1 cellular context compared by ENCODE assay signal in the genomic region with DNA sequence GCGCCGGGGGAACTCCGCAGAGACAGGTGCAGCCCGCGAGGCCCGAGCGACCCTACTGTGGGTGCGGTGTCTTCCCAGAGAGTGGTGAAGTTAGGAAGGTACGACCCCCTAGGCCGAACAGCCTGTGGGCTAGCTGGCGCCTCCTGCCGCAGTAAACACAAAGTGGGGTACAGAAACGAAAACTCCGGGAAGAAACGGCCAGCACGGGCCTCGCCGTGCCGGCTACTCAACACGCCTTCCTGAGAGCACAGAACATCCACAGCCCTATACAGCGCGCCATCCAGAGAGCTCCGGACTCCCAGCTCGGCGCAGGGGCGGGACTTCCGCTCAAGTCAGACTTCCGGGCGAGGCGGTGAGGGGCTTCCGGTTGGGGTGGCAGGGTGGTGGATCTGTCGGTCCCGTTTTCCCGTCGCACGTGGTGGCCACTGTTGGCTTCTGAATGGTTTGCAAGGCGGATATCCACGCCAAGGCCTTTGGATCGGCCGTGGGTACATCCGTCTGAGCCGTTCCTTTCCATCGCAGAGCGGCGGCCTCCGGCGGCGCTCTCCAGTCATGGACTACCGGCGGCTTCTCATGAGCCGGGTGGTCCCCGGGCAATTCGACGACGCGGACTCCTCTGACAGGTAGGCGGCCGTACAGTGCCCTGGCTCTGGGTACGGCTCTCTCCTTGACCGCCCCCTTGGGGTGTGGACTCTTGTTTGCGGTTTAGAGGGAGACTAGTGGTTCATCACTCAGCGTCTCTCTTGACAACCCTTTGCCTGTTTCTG.
TF ChIP-seq lines count a peak whose summit lies in the region.

A gene (minus strand): TSS at position 292 of the 767 bp plus-strand sequence. CDS start 2,569 bp downstream, outside the sequence.
A gene (plus strand): TSS at position 358 of the 767 bp plus-strand sequence. CDS start 195 bp downstream, at position 553.

TF ChIP-seq in K562, 482 proteins besides CTCF, POLR2A, EP300 and RAD21 (continued from another document and continues in another):
- TF ChIP-seq, protein P1, sequence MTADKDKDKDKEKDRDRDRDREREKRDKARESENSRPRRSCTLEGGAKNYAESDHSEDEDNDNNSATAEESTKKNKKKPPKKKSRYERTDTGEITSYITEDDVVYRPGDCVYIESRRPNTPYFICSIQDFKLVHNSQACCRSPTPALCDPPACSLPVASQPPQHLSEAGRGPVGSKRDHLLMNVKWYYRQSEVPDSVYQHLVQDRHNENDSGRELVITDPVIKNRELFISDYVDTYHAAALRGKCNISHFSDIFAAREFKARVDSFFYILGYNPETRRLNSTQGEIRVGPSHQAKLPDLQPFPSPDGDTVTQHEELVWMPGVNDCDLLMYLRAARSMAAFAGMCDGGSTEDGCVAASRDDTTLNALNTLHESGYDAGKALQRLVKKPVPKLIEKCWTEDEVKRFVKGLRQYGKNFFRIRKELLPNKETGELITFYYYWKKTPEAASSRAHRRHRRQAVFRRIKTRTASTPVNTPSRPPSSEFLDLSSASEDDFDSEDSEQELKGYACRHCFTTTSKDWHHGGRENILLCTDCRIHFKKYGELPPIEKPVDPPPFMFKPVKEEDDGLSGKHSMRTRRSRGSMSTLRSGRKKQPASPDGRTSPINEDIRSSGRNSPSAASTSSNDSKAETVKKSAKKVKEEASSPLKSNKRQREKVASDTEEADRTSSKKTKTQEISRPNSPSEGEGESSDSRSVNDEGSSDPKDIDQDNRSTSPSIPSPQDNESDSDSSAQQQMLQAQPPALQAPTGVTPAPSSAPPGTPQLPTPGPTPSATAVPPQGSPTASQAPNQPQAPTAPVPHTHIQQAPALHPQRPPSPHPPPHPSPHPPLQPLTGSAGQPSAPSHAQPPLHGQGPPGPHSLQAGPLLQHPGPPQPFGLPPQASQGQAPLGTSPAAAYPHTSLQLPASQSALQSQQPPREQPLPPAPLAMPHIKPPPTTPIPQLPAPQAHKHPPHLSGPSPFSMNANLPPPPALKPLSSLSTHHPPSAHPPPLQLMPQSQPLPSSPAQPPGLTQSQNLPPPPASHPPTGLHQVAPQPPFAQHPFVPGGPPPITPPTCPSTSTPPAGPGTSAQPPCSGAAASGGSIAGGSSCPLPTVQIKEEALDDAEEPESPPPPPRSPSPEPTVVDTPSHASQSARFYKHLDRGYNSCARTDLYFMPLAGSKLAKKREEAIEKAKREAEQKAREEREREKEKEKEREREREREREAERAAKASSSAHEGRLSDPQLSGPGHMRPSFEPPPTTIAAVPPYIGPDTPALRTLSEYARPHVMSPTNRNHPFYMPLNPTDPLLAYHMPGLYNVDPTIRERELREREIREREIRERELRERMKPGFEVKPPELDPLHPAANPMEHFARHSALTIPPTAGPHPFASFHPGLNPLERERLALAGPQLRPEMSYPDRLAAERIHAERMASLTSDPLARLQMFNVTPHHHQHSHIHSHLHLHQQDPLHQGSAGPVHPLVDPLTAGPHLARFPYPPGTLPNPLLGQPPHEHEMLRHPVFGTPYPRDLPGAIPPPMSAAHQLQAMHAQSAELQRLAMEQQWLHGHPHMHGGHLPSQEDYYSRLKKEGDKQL (CRISPR knock-in tag; IDR thresholded peaks at IDR 0.05; ENCODE audit: borderline replicate concordance): no peak
- no peak for TF ChIP-seq TSC22D4 (tag; IDR thresholded peaks at IDR 0.05)
- no peak for TF ChIP-seq PPARD (CRISPR knock-in tag; IDR thresholded peaks at IDR 0.05)
- TF ChIP-seq, protein P2, sequence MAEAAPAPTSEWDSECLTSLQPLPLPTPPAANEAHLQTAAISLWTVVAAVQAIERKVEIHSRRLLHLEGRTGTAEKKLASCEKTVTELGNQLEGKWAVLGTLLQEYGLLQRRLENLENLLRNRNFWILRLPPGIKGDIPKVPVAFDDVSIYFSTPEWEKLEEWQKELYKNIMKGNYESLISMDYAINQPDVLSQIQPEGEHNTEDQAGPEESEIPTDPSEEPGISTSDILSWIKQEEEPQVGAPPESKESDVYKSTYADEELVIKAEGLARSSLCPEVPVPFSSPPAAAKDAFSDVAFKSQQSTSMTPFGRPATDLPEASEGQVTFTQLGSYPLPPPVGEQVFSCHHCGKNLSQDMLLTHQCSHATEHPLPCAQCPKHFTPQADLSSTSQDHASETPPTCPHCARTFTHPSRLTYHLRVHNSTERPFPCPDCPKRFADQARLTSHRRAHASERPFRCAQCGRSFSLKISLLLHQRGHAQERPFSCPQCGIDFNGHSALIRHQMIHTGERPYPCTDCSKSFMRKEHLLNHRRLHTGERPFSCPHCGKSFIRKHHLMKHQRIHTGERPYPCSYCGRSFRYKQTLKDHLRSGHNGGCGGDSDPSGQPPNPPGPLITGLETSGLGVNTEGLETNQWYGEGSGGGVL (CRISPR knock-in tag; IDR thresholded peaks at IDR 0.05): no peak
- no peak for TF ChIP-seq HDGF (IDR thresholded peaks at IDR 0.05)
- TF ChIP-seq MTF1 (CRISPR knock-in tag; IDR thresholded peaks at IDR 0.05; ENCODE audit: borderline replicate concordance): no peak
- TF ChIP-seq ZNF436 (CRISPR knock-in tag; IDR thresholded peaks at IDR 0.05): no peak
- no peak for TF ChIP-seq BDP1 (IDR thresholded peaks at IDR 0.05; ENCODE audit: insufficient read depth, insufficient read length)
- no peak for TF ChIP-seq U2AF2 (optimal IDR thresholded peaks at IDR 0.05; ENCODE audit: low read depth, low read length)
- TF ChIP-seq NRF1 (conservative IDR thresholded peaks at IDR 0.05 in 1 of 2, IDR thresholded peaks at IDR 0.05 in 1 of 2): peak; percentile 71 to 77
- TF ChIP-seq NCOR1 (IDR thresholded peaks at IDR 0.05): no peak
- TF ChIP-seq, protein P3, sequence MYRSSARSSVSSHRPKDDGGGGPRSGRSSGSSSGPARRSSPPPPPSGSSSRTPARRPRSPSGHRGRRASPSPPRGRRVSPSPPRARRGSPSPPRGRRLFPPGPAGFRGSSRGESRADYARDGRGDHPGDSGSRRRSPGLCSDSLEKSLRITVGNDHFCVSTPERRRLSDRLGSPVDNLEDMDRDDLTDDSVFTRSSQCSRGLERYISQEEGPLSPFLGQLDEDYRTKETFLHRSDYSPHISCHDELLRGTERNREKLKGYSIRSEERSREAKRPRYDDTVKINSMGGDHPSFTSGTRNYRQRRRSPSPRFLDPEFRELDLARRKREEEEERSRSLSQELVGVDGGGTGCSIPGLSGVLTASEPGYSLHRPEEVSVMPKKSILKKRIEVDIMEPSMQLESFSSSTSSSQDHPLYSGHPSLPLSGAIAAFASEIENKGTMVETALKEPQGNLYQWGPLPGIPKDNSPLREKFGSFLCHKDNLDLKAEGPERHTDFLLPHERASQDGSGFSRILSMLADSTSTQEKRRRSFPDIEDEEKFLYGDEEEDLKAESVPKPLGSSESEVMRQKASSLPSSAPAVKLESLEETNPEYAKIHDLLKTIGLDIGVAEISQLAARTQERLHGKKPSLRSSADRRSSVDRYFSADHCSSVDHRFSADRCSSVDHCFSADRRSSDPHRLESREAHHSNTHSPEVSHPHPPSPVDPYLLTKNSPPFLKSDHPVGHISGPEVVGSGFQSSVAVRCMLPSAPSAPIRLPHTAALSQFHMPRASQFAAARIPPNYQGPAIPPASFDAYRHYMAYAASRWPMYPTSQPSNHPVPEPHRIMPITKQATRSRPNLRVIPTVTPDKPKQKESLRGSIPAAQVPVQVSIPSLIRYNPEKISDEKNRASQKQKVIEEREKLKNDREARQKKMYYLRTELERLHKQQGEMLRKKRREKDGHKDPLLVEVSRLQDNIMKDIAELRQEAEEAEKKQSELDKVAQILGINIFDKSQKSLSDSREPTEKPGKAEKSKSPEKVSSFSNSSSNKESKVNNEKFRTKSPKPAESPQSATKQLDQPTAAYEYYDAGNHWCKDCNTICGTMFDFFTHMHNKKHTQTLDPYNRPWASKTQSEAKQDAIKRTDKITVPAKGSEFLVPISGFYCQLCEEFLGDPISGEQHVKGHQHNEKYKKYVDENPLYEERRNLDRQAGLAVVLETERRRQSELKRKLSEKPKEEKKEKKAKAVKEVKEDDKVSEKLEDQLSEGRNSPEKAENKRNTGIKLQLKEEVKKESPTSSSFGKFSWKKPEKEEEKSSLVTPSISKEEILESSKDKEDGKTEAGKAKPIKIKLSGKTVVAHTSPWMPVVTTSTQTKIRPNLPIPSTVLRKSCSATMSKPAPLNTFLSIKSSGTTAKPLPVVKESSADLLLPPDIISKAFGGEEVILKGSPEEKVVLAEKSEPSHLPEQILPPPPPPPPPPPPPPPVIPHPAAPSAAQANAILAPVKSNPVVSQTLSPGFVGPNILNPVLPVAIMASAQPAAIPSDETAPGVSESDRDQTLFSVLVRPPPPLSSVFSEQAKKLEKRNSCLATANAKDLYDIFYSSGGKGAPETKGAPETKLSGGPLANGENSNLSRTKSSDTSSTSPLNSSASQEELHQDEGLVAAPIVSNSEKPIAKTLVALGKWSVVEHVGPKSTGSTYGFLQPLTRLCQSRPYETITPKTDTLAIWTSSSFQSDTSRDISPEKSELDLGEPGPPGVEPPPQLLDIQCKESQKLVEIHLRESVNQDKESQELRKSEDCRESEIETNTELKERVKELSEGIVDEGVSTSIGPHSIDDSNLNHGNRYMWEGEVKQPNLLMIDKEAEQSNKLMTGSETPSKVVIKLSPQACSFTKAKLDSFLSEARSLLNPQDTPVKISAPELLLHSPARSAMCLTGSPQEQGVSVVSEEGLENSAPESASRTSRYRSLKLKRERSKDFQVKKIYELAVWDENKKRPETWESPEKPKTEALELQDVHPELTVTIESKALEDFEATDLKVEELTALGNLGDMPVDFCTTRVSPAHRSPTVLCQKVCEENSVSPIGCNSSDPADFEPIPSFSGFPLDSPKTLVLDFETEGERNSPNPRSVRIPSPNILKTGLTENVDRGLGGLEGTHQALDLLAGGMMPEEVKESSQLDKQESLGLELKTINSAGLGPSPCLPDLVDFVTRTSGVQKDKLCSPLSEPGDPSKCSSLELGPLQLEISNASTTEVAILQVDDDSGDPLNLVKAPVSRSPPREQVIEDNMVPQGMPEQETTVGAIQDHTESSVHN (IDR thresholded peaks at IDR 0.05; ENCODE audit: borderline replicate concordance in 1 of 2, low read depth in 1 of 2): no peak
- no peak for TF ChIP-seq HNRNPK (IDR thresholded peaks at IDR 0.05; ENCODE audit: low read depth, low read length, poor library complexity, severe bottlenecking)
- TF ChIP-seq KAT7 (CRISPR knock-in tag; IDR thresholded peaks at IDR 0.05; ENCODE audit: borderline replicate concordance): peak; percentile 24; the same call in 1 of the 2 replicates
- TF ChIP-seq EP400 (IDR thresholded peaks at IDR 0.05): peak; percentile 99
- peak; percentile 32 for TF ChIP-seq ZFP36 (IDR thresholded peaks at IDR 0.05; ENCODE audit: low read depth, low read length, partially characterized antibody)
- TF ChIP-seq, protein P4, sequence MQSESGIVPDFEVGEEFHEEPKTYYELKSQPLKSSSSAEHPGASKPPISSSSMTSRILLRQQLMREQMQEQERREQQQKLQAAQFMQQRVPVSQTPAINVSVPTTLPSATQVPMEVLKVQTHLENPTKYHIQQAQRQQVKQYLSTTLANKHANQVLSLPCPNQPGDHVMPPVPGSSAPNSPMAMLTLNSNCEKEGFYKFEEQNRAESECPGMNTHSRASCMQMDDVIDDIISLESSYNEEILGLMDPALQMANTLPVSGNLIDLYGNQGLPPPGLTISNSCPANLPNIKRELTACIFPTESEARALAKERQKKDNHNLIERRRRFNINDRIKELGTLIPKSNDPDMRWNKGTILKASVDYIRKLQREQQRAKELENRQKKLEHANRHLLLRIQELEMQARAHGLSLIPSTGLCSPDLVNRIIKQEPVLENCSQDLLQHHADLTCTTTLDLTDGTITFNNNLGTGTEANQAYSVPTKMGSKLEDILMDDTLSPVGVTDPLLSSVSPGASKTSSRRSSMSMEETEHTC (IDR thresholded peaks at IDR 0.05): no peak
- TF ChIP-seq RBM25 (IDR thresholded peaks at IDR 0.05; ENCODE audit: low read depth, low read length, severe bottlenecking): no peak
- TF ChIP-seq GTF2F1 (IDR thresholded peaks at IDR 0.05; ENCODE audit: low read depth, low read length): no peak; the same call in 1 of the 2 replicates
- no peak for TF ChIP-seq SETDB1 (IDR thresholded peaks at IDR 0.05; ENCODE audit: low read length)
- TF ChIP-seq SRSF1 (IDR thresholded peaks at IDR 0.05; ENCODE audit: low read depth, low read length): peak; percentile 63; the same call in 1 of the 2 replicates
- peak; percentile 77 for TF ChIP-seq HNRNPLL (IDR thresholded peaks at IDR 0.05; ENCODE audit: low read depth, low read length, poor library complexity, severe bottlenecking)
- TF ChIP-seq NFE2L1 (tag; IDR thresholded peaks at IDR 0.05; ENCODE audit: borderline replicate concordance, low read depth): no peak
- no peak for TF ChIP-seq FOXM1 (IDR thresholded peaks at IDR 0.05; ENCODE audit: low read depth)
- TF ChIP-seq FOXM1 (CRISPR knock-in tag; IDR thresholded peaks at IDR 0.05; ENCODE audit: low read depth): no peak
- TF ChIP-seq SUPT5H (IDR thresholded peaks at IDR 0.05): peak; percentile 97
- peak; percentile 77 for TF ChIP-seq PCBP1 (IDR thresholded peaks at IDR 0.05; ENCODE audit: low read depth, low read length, poor library complexity, severe bottlenecking)
- TF ChIP-seq, protein P5, sequence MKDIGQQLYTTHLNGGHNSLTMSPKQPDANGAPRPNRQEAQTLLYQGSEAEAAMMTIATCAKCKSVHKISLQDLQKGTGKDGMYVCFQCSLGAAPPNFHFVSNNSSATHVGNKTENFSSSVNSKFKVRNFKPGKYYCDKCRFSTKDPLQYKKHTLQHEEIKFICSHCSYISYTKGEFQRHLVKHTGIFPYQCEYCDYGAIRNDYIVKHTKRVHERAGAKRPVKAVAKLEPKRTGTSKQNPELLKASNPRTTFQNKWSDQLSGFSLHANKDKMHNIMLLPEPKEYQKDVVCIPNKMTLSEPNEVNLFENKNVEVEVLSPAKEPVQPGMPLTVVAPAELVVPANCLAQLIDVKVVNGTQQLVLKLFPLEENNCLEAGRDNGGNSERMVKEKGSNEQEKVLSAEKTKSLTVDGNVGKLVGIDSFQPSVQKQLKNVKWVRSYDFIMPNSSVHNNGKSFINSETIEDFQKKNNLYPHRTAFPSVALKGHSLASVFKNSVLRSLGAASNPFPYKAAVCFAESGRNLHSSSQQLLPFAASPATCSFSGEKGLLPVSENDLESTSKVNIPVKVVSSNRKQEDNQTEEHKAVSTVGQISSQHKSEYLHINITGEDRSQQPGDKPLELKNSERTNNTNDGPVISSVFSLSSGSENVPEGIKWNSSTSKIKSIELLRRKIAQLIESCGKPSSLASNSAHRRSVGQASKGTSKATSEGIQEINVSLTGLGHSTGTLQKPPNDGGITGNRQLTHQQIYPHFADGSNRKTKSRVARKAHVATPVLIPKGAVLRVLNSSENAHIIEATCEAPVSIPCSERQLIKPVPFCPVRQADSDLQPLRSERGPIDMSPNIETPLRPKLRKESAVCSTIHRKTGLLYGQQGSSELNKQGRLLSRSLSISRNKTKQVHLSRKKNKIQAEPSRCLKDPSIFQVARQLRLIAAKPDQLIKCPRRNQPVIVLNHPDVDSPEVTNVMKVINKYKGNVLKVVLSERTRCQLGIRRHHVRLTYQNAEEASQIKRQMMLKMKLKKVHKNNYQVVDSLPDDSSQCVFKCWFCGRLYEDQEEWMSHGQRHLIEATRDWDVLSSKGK (CRISPR knock-in tag; IDR thresholded peaks at IDR 0.05): no peak
- peak; percentile 99 for TF ChIP-seq RBFOX2 (IDR thresholded peaks at IDR 0.05; ENCODE audit: low read depth, low read length)
- TF ChIP-seq, protein P6, sequence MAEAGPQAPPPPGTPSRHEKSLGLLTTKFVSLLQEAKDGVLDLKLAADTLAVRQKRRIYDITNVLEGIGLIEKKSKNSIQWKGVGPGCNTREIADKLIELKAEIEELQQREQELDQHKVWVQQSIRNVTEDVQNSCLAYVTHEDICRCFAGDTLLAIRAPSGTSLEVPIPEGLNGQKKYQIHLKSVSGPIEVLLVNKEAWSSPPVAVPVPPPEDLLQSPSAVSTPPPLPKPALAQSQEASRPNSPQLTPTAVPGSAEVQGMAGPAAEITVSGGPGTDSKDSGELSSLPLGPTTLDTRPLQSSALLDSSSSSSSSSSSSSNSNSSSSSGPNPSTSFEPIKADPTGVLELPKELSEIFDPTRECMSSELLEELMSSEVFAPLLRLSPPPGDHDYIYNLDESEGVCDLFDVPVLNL (CRISPR knock-in tag; IDR thresholded peaks at IDR 0.05; ENCODE audit: low read depth): no peak
- TF ChIP-seq PRMT5 (CRISPR knock-in tag; IDR thresholded peaks at IDR 0.05): no peak
- TF ChIP-seq ZNF316 (IDR thresholded peaks at IDR 0.05): no peak
